8 cellular contexts compared by ENCODE assay signal in the genomic region with DNA sequence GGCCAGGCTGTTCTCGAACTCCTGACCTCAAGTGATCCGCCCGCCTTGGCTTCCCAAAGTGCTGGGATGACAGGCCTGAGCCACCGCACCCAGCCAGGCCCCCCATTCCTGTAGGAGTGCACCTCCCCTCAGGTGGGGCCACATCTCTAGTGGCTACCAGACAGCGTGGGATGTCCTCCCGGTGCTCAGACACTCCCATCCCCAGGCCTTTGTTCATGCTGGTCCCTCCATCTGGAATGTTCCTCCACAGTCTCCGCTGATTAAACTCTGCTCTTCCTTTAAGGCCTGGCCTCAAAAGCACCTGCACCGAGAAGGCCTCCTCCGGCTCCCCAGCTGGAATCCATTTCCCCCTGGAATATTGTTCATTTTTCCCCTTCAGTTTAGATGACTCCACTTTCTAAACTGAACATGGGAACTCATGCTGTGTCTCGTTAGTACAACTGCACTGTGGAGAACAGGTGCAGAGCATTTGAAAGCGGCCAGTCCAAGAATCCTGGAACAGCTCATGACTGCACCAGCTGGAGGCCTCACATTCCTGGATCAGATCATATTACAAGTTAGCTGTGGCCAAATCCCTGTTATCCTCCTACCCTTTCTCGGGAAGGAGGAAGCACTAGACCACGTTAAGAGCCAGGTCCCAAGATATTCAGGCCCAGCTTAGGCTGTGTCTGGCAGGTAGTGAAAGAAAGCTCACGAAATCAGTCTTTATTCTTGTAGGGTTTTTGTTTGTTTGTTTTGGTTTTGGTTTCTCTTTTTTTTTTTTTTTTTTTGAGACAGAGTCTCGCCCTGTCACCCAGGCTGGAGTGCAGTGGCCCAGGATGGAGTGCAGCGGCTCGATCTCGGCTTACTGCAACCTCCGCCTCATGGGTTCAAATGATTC. TPM values are rescaled to one million over a fixed set of nuclear protein-coding genes. Genes with fewer than 3 reads are reported as not detected.
A peak's percentile ranks its signal among the peaks of the same experiment; 100 is the strongest.
DNase-seq lines count a peak whose midpoint lies in the region; ATAC-seq and TF ChIP-seq lines count a peak whose summit lies in the region.

No MANE protein-coding gene starts in this region.

- H3K4me3 Mint-ChIP-seq in CD8-positive, alpha-beta T cell = no peak overlapping the region

- 70% methylated on average over 17 of the region's 19 CpGs for WGBS in SK-N-SH (ENCODE audit: low lambda C conversion rate)

- no peaks in the 10 kb centered on the region for H3K36me3 ChIP-seq in SK-N-SH (replicated peaks in 1 of 2; ENCODE audit: control insufficient read depth in 1 of 2, insufficient read depth in 2 of 2, low read length in 1 of 2)
- no peaks in the 10 kb centered on the region for H3K36me3 ChIP-seq in CD8-positive, alpha-beta T cell (ENCODE audit: insufficient read depth, low read length)

- peak overlapping the region; percentile 0; the same call in 1 of the 2 replicates for H3K4me2 ChIP-seq in SK-N-SH

- TF ChIP-seq RAD21 in Ishikawa (IDR thresholded peaks at IDR 0.05; ENCODE audit: low read depth) (peak; percentile 36), SK-N-SH (IDR thresholded peaks at IDR 0.05; ENCODE audit: low read length) (no peak)

- peaks cover 1% of the 10 kb centered on the region for H3K4me1 Mint-ChIP-seq in CD8-positive, alpha-beta T cell (ENCODE audit: low read depth)

- H4K20me1 ChIP-seq in SK-N-SH (ENCODE audit: insufficient read depth) = no peaks in the 10 kb centered on the region

- peak; percentile 52; the same call in 1 of the 2 replicates for TF ChIP-seq EP300 in Ishikawa (IDR thresholded peaks at IDR 0.05; ENCODE audit: borderline replicate concordance)
- TF ChIP-seq EP300 in SK-N-SH (IDR thresholded peaks at IDR 0.05; ENCODE audit: borderline replicate concordance in 1 of 2, low read depth in 1 of 2, low read length in 1 of 2) = no peak

- H3K9me2 ChIP-seq in SK-N-SH = no peaks in the 10 kb centered on the region

- no peaks in the 10 kb centered on the region for H3K27me3 ChIP-seq in SK-N-SH (ENCODE audit: insufficient read depth)
- H3K27me3 ChIP-seq in CD8-positive, alpha-beta T cell (ENCODE audit: insufficient read depth, low read length) = no peaks in the 10 kb centered on the region

- DNase-seq in A172 (ENCODE audit: low spot score) (peak; percentile 67), SK-N-SH (no peak), Right ventricle myocardium superior (peak; percentile 52), retina (peak; percentile 50)
- no peak for DNase-seq in effector CD8-positive, alpha-beta T cell (lab: John Stamatoyannopoulos, UW)
- DNase-seq in CD8-positive, alpha-beta T cell = no peak

- peaks cover 0 to 2% of the 10 kb centered on the region in 2 experiments; a peak in 2 of 4 replicates for H3K4me1 ChIP-seq in SK-N-SH (ENCODE audit: control insufficient read depth in 1 of 2, insufficient read depth in 2 of 2, low read depth in 1 of 2, low read length in 1 of 2)
- H3K4me1 ChIP-seq in CD8-positive, alpha-beta T cell (ENCODE audit: insufficient read depth, low read length) = no peaks in the 10 kb centered on the region

- peak overlapping the region in 1 of 2 experiments; percentile 23; a peak in 2 of 4 replicates for H3K27ac ChIP-seq in SK-N-SH (ENCODE audit: low read depth in 2 of 2, low read length in 1 of 2)
- no peak overlapping the region for H3K27ac ChIP-seq in CD8-positive, alpha-beta T cell (ENCODE audit: low read depth, low read length)

- no peaks in the 10 kb centered on the region for H3K36me3 Mint-ChIP-seq in CD8-positive, alpha-beta T cell

- TF ChIP-seq CTCF in SK-N-SH (IDR thresholded peaks at IDR 0.05) = no peak
- TF ChIP-seq CTCF in CD8-positive, alpha-beta T cell (IDR thresholded peaks at IDR 0.05) = no peak

- H3K27ac Mint-ChIP-seq in CD8-positive, alpha-beta T cell = no peak overlapping the region

- H3K9me3 Mint-ChIP-seq in CD8-positive, alpha-beta T cell = no peaks in the 10 kb centered on the region

- intact Hi-C loops in Right ventricle myocardium superior (cut with DNase I) = no loop called here
- intact Hi-C loops in CD8-positive, alpha-beta T cell (cut with DNase I, micrococcal nuclease) = no loop called here

- POLR2A ChIA-PET in SK-N-SH (lab: Yijun Ruan, JAX) = interaction anchor here (1.5 kb wide), 1 partner anchor 10 kb away, joined by 3 read pairs; no protein-coding TSS in a partner anchor
- POLR2A ChIA-PET in CD8-positive, alpha-beta T cell (lab: Charles Lee) = interaction anchor here (0.6 to 0.9 kb wide), 2 partner anchors 9 to 10 kb away, joined by 3 read pairs; no protein-coding TSS in a partner anchor

- CTCF ChIA-PET in SK-N-SH (lab: Yijun Ruan, JAX) = no interaction called here
- CTCF ChIA-PET in CD8-positive, alpha-beta T cell (lab: Charles Lee) = interaction anchor here (1.0 to 3.6 kb wide), 3 partner anchors 11 to 33 kb away, joined by 3 to 14 read pairs (median 3); no protein-coding TSS in a partner anchor

- H3K4me3 ChIP-seq in SK-N-SH (ENCODE audit: low read depth in 2 of 2, low read length in 1 of 2) = no peak overlapping the region
- no peak overlapping the region for H3K4me3 ChIP-seq in CD8-positive, alpha-beta T cell (ENCODE audit: low read depth, low read length)

- no peak overlapping the region for H3K9ac ChIP-seq in SK-N-SH

- H3K9me3 ChIP-seq in SK-N-SH = no peaks in the 10 kb centered on the region
- no peaks in the 10 kb centered on the region for H3K9me3 ChIP-seq in CD8-positive, alpha-beta T cell (ENCODE audit: low read length)

- ATAC-seq in Right ventricle myocardium superior (ENCODE audit: poor library complexity) = peak; percentile 98
- ATAC-seq in HG03039 (IDR thresholded peaks at IDR 0.05; ENCODE audit: unreplicated experiment) = no peak
- no peak for ATAC-seq in CD8-positive, alpha-beta T cell

- H3K79me2 ChIP-seq in SK-N-SH (ENCODE audit: insufficient read depth) = no peaks in the 10 kb centered on the region

- no peaks in the 10 kb centered on the region for H3F3A ChIP-seq in SK-N-SH (replicated peaks; ENCODE audit: insufficient read depth)

- H2AFZ ChIP-seq in SK-N-SH (ENCODE audit: low read depth) = no peak overlapping the region

- H3K27me3 Mint-ChIP-seq in CD8-positive, alpha-beta T cell (ENCODE audit: low read depth) = no peaks in the 10 kb centered on the region

TF ChIP-seq in Ishikawa, 13 proteins besides CTCF, POLR2A, EP300 and RAD21 (continues in another document):
- TF ChIP-seq CREB1 (IDR thresholded peaks at IDR 0.05; ENCODE audit: low read depth) (no peak), YY1 (IDR thresholded peaks at IDR 0.05; ENCODE audit: low read depth) (no peak), TCF12 (IDR thresholded peaks at IDR 0.05; ENCODE audit: low read depth) (peak; percentile 96), CEBPB (IDR thresholded peaks at IDR 0.05) (0 out of 2 replicates have a peak, but pooled peaks have one; percentile 12), ZBTB7A (IDR thresholded peaks at IDR 0.05; ENCODE audit: low read depth) (no peak), TAF1 (IDR thresholded peaks at IDR 0.05; ENCODE audit: low read depth) (0 out of 2 replicates have a peak, but pooled peaks have one; percentile 12), TEAD4 (IDR thresholded peaks at IDR 0.05) (peak; percentile 99), NFIC (IDR thresholded peaks at IDR 0.05) (peak; percentile 81), EGR1 (IDR thresholded peaks at IDR 0.05) (no peak)
- TF ChIP-seq, protein P1, sequence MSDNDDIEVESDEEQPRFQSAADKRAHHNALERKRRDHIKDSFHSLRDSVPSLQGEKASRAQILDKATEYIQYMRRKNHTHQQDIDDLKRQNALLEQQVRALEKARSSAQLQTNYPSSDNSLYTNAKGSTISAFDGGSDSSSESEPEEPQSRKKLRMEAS (IDR thresholded peaks at IDR 0.05) = peak; percentile 70
- TF ChIP-seq, protein P2, sequence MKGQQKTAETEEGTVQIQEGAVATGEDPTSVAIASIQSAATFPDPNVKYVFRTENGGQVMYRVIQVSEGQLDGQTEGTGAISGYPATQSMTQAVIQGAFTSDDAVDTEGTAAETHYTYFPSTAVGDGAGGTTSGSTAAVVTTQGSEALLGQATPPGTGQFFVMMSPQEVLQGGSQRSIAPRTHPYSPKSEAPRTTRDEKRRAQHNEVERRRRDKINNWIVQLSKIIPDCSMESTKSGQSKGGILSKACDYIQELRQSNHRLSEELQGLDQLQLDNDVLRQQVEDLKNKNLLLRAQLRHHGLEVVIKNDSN (IDR thresholded peaks at IDR 0.05) = no peak

TF ChIP-seq in SK-N-SH, 30 proteins besides CTCF, POLR2A, EP300 and RAD21 (continues in another document):
- TF ChIP-seq POLR2AphosphoS5 (IDR thresholded peaks at IDR 0.05; ENCODE audit: low read depth, low read length) = no peak
- peak; percentile 42; the same call in 1 of the 2 replicates for TF ChIP-seq TEAD4 (IDR thresholded peaks at IDR 0.05; ENCODE audit: borderline replicate concordance, insufficient read depth)
- no peak for TF ChIP-seq JUND (IDR thresholded peaks at IDR 0.05)
- no peak for TF ChIP-seq RFX5 (IDR thresholded peaks at IDR 0.05; ENCODE audit: low read length)
- no peak for TF ChIP-seq FOSL2 (IDR thresholded peaks at IDR 0.05; ENCODE audit: borderline replicate concordance, low read depth)
- TF ChIP-seq, protein P1 (IDR thresholded peaks at IDR 0.05; ENCODE audit: low read depth) = peak; percentile 51; the same call in 1 of the 2 replicates
- TF ChIP-seq MEF2A (IDR thresholded peaks at IDR 0.05; ENCODE audit: borderline replicate concordance, low read depth) = no peak
- no peak for TF ChIP-seq MXI1 (IDR thresholded peaks at IDR 0.05; ENCODE audit: low read depth, low read length)
- TF ChIP-seq FOXJ3 (CRISPR knock-in tag; IDR thresholded peaks at IDR 0.05) = no peak
- TF ChIP-seq, protein P3, sequence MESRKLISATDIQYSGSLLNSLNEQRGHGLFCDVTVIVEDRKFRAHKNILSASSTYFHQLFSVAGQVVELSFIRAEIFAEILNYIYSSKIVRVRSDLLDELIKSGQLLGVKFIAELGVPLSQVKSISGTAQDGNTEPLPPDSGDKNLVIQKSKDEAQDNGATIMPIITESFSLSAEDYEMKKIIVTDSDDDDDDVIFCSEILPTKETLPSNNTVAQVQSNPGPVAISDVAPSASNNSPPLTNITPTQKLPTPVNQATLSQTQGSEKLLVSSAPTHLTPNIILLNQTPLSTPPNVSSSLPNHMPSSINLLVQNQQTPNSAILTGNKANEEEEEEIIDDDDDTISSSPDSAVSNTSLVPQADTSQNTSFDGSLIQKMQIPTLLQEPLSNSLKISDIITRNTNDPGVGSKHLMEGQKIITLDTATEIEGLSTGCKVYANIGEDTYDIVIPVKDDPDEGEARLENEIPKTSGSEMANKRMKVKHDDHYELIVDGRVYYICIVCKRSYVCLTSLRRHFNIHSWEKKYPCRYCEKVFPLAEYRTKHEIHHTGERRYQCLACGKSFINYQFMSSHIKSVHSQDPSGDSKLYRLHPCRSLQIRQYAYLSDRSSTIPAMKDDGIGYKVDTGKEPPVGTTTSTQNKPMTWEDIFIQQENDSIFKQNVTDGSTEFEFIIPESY (IDR thresholded peaks at IDR 0.05; ENCODE audit: borderline replicate concordance, low read depth) = no peak

RNA-seq across cellular contexts. Expression of a gene that starts 10.8 kb away (rescaled TPM):
- 26.2 and 49.1 TPM in 2 replicates for total RNA-seq in A172 (2014; rRNA removed; shearing (Covaris generic))
- 18.5 and 26.3 TPM in 2 replicates for polyA plus RNA-seq in SK-N-SH (2012; rRNA removed)
- 17.5 and 22.0 TPM in 2 replicates for polyA plus RNA-seq in SK-N-SH (2012; cell fraction: cytosol; rRNA removed)
- 84.2 and 122 TPM in 2 replicates for polyA plus RNA-seq in SK-N-SH (2012; cell fraction: nucleus; rRNA removed)
- 124 TPM for total RNA-seq in Right ventricle myocardium superior
- total RNA-seq in CD8-positive, alpha-beta T cell = 100 to 1,000 TPM; 234 to 251 TPM

Comparison
In these comparisons a context has a peak if more than half of its experiments do, and no peak if none do; other contexts are left out.
1. DNase-seq: peak in A172 (single experiment), Right ventricle myocardium superior (single experiment) and retina (single experiment); none in SK-N-SH (single experiment), effector CD8-positive, alpha-beta T cell (single experiment) and CD8-positive, alpha-beta T cell (0 of 7).